ENCODE assay signal across 25 cellular contexts in genomic region chr16:53261276-53261675, GRCh38.
"Had no signal": no experiment of that assay in that cellular context is flagged by ENCODE, and none has a peak within 500 bp of the region (broad histone marks: within the 10 kb centered on the region; RNA-seq: fewer than 3 reads in every experiment).

No MANE protein-coding gene starts in this region.

- H3K4me3 ChIP-seq: colonic mucosa, coronary artery, dorsolateral prefrontal cortex, esophagus muscularis mucosa, esophagus squamous epithelium, gastrocnemius medialis, gastroesophageal sphincter, heart left ventricle, heart right ventricle had no signal

- H3K27me3 ChIP-seq: colonic mucosa, dorsolateral prefrontal cortex, esophagus muscularis mucosa, esophagus squamous epithelium, foreskin keratinocyte, gastrocnemius medialis, gastroesophageal sphincter, heart left ventricle, heart right ventricle had no signal

- H3K4me1 ChIP-seq: colonic mucosa, esophagus muscularis mucosa, esophagus squamous epithelium, gastrocnemius medialis, gastroesophageal sphincter, heart left ventricle, heart right ventricle had no signal

- H3K27ac ChIP-seq: colonic mucosa, coronary artery, dorsolateral prefrontal cortex, epithelial cell of prostate, esophagus muscularis mucosa, esophagus squamous epithelium, foreskin keratinocyte, gastrocnemius medialis, gastroesophageal sphincter, heart left ventricle, heart right ventricle had no signal

- FAIRE-seq: endometrium, endothelial cell of umbilical vein, frontal cortex had no signal

- H3K9me3 ChIP-seq: colonic mucosa, esophagus squamous epithelium, gastrocnemius medialis had no signal

- ATAC-seq: effector memory CD8-positive, alpha-beta T cell; esophagus mucosa; foreskin keratinocyte; gastrocnemius medialis; gastroesophageal sphincter; heart left ventricle; heart right ventricle had no signal

- DNase-seq: colonic mucosa; cortex of kidney; dermis blood vessel endothelial cell; dorsolateral prefrontal cortex; effector CD4-positive, alpha-beta T cell; effector CD8-positive, alpha-beta T cell; effector memory CD4-positive, alpha-beta T cell; effector memory CD8-positive, alpha-beta T cell; endodermal cell; esophagus squamous epithelium; foreskin keratinocyte; foreskin melanocyte; gastrocnemius medialis; glutamatergic neuron; head of caudate nucleus; heart left ventricle; heart right ventricle had no signal

- H3K36me3 ChIP-seq: colonic mucosa had no signal
